Comparison of ENCODE assay signal across 8 cellular contexts in genomic region chr6:148440877-148441453, GRCh38.
DNase-seq lines count a peak whose midpoint lies in the region; TF ChIP-seq lines count a peak whose summit lies in the region.

No MANE protein-coding gene starts in this region.

- WGBS in mesodermal cell (ENCODE audit: insufficient coverage in 2 of 2), 2 experiments, result 74 to 78% methylated on average over 7 of the region's 9 CpGs

- no peaks in the 10 kb centered on the region for H3K9me3 Mint-ChIP-seq in activated CD4-positive, alpha-beta T cell treated with anti-CD3 and anti-CD28 coated beads, Interleukin-2, amount 10 ng/mL, durations not matched to agents 7 days and 5 days

- CTCF ChIA-PET in activated CD4-positive, alpha-beta T cell treated with anti-CD3 and anti-CD28 coated beads, Interleukin-2, amount 10 ng/mL, durations not matched to agents 7 days and 5 days (lab: Charles Lee), result no interaction called here

- H3K36me3 ChIP-seq in mesodermal cell (ENCODE audit: control insufficient read depth, insufficient read depth, low read length), result peaks cover 7% of the 10 kb centered on the region

- H3K27ac ChIP-seq in mesodermal cell (ENCODE audit: low read depth, low read length, severe bottlenecking), result peak overlapping the region; percentile 82

- peaks cover 36% of the 10 kb centered on the region for H3K4me1 ChIP-seq in mesodermal cell (ENCODE audit: control insufficient read depth, insufficient read depth, low read length, poor library complexity, severe bottlenecking)

- H3K4me3 Mint-ChIP-seq in activated CD4-positive, alpha-beta T cell treated with anti-CD3 and anti-CD28 coated beads, Interleukin-2, amount 10 ng/mL, durations not matched to agents 7 days and 5 days, result no peak overlapping the region

- no peak for TF ChIP-seq CTCF in AG09309 (IDR thresholded peaks at IDR 0.05; ENCODE audit: control insufficient read depth, insufficient read depth, low read depth, low read length, missing control alignments)
- no peak for TF ChIP-seq CTCF in choroid plexus epithelial cell (conservative IDR thresholded peaks at IDR 0.05; ENCODE audit: low read depth, low read length)

- peaks cover 21% of the 10 kb centered on the region for H3K27me3 Mint-ChIP-seq in activated CD4-positive, alpha-beta T cell treated with anti-CD3 and anti-CD28 coated beads, Interleukin-2, amount 10 ng/mL, durations not matched to agents 7 days and 5 days

- H3K9me3 ChIP-seq in mesodermal cell (ENCODE audit: control insufficient read depth, low read length), result no peaks in the 10 kb centered on the region

- peak; percentile 96 for DNase-seq in AG09309 (ENCODE audit: low read depth)
- DNase-seq in M059J (ENCODE audit: low read depth), result peak; percentile 97
- peak; percentile 91 for DNase-seq in choroid plexus epithelial cell (ENCODE audit: low read depth)
- no peak for DNase-seq in stimulated activated naive CD4-positive, alpha-beta T cell treated with Interleukin-2 at 50 U/mL for 16 hours (lab: John Stamatoyannopoulos, UW)
- no peak for DNase-seq in stimulated activated CD4-positive, alpha-beta T cell treated with anti-CD3 and anti-CD28 coated beads, Interleukin-12 subunit alpha, Interleukin-12 subunit beta, amount 100 ng/mL, for 4 hours
- DNase-seq in NCI-H128 (lab: John Stamatoyannopoulos, UW; ENCODE audit: unreplicated experiment), result no peak
- DNase-seq in activated CD4-positive, alpha-beta T cell treated with anti-CD3 and anti-CD28 coated beads, Interleukin-2, amount 10 ng/mL, durations not matched to agents 7 days and 5 days, result no peak

- H3K4me3 ChIP-seq in AG09309 (ENCODE audit: control insufficient read depth, low read depth, low read length) (no peak overlapping the region; the same call in 1 of the 2 replicates), choroid plexus epithelial cell (ENCODE audit: low read depth, low read length) (no peak overlapping the region), mesodermal cell (ENCODE audit: extremely low read depth, insufficient read depth, low read length, poor library complexity, severe bottlenecking) (no peak overlapping the region)

- H3K4me1 Mint-ChIP-seq in activated CD4-positive, alpha-beta T cell treated with anti-CD3 and anti-CD28 coated beads, Interleukin-2, amount 10 ng/mL, durations not matched to agents 7 days and 5 days, result peaks cover 9% of the 10 kb centered on the region

- H3K27ac Mint-ChIP-seq in activated CD4-positive, alpha-beta T cell treated with anti-CD3 and anti-CD28 coated beads, Interleukin-2, amount 10 ng/mL, durations not matched to agents 7 days and 5 days, result no peak overlapping the region

- H3K36me3 Mint-ChIP-seq in activated CD4-positive, alpha-beta T cell treated with anti-CD3 and anti-CD28 coated beads, Interleukin-2, amount 10 ng/mL, durations not matched to agents 7 days and 5 days (ENCODE audit: low read depth), result no peaks in the 10 kb centered on the region

- POLR2A ChIA-PET in activated CD4-positive, alpha-beta T cell treated with anti-CD3 and anti-CD28 coated beads, Interleukin-2, amount 10 ng/mL, durations not matched to agents 7 days and 5 days (lab: Charles Lee), result no interaction called here

Comparison
In these comparisons a context has a peak if more than half of its experiments do, and no peak if none do; other contexts are left out.
1. DNase-seq: peak in AG09309 (single experiment), M059J (single experiment) and choroid plexus epithelial cell (single experiment); none in stimulated activated naive CD4-positive, alpha-beta T cell treated with Interleukin-2 at 50 U/mL for 16 hours (single experiment), stimulated activated CD4-positive, alpha-beta T cell treated with anti-CD3 and anti-CD28 coated beads, Interleukin-12 subunit alpha, Interleukin-12 subunit beta, amount 100 ng/mL, for 4 hours (single experiment), NCI-H128 (single experiment) and activated CD4-positive, alpha-beta T cell treated with anti-CD3 and anti-CD28 coated beads, Interleukin-2, amount 10 ng/mL, durations not matched to agents 7 days and 5 days (single experiment).